18 cellular contexts compared by ENCODE assay signal in the genomic region with DNA sequence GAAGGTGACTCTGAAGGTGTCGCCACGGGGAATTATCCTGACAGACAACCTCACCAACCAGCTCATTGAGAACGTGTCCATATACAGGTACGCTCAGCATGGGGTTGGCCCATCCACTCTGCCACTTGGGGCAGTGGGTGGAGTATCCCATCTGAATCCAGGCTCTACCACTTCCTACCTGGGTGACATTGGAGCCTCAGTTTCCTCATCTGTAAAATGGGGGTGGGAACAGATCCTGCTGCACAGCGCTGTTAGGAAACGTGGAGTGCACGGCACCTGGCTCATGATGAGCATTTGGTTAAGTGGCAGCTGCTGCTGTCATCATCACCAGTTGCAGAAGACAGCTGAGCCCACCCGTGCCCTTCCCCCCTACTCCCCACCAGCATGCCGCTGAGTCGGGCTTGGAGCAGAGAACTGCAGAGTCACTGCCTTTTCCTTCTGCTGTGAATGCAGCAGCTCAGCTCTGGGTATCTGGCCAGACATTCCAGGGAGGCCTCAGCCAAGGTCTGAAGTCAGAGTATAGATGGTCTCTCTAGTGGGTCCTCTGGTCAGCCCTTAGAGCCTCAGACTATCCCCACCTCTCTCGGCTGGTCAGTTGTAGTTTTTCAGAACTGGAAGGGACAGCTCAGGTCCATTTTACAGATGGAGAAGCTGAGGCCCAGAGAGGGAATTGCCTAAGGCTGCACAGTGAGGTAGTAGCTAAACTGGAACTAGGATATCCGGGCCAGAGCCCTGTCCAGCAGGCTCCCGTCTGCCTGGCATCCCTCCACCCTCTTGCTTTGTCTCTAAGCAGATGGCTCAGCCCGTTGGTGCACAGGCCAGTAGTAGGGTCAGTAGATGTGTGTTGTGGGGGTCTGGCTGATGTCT. TPM values are rescaled to one million over a fixed set of nuclear protein-coding genes. Genes with fewer than 3 reads are reported as not detected.
DNase-seq lines count a peak whose midpoint lies in the region; ATAC-seq and TF ChIP-seq lines count a peak whose summit lies in the region.
"Had no signal": no experiment of that assay in that cellular context is flagged by ENCODE, and none has a peak within 500 bp of the region (broad histone marks: within the 10 kb centered on the region; RNA-seq: fewer than 3 reads in every experiment).

No MANE protein-coding gene starts in this region.

- H4K20me1 ChIP-seq in BLaER1: peaks cover 62% of the 10 kb centered on the region

- ATAC-seq in HG03354 (IDR thresholded peaks at IDR 0.05; ENCODE audit: poor library complexity, severe bottlenecking, unreplicated experiment): no peak
- ATAC-seq in HG03442 (IDR thresholded peaks at IDR 0.05; ENCODE audit: unreplicated experiment): no peak
- no peak for ATAC-seq in HG03108 (IDR thresholded peaks at IDR 0.05; ENCODE audit: unreplicated experiment)
- ATAC-seq: activated T-cell treated with anti-CD3 and anti-CD28 coated beads, Interleukin-2, amount 50 U/mL, for 72 hours; left lung had no signal

- peaks cover 94% of the 10 kb centered on the region for H3K4me1 ChIP-seq in BLaER1
- H3K4me1 ChIP-seq in ascending aorta: peaks cover 11 to 58% of the 10 kb centered on the region in 2 donors

- no peak overlapping the region for H3K27ac ChIP-seq in BLaER1
- H3K27ac ChIP-seq in ascending aorta: peak overlapping the region; percentile 71 to 89
- H3K27ac ChIP-seq: brain microvascular endothelial cell, left lung had no signal

- H3K36me3 ChIP-seq in BLaER1: peaks cover 39% of the 10 kb centered on the region
- peaks cover 7 to 37% of the 10 kb centered on the region in 2 donors for H3K36me3 ChIP-seq in ascending aorta
- H3K36me3 ChIP-seq: neutrophil had no signal

- H3K27me3 ChIP-seq in BLaER1 (no peaks in the 10 kb centered on the region), ascending aorta (no peaks in the 10 kb centered on the region)
- H3K27me3 ChIP-seq: brain microvascular endothelial cell, left lung, neutrophil had no signal

- H3K4me3 ChIP-seq in BLaER1 (no peak overlapping the region), ascending aorta (no peak overlapping the region)
- H3K4me3 ChIP-seq: left lung had no signal

- H3K9me3 ChIP-seq in BLaER1 (no peaks in the 10 kb centered on the region), ascending aorta (no peaks in the 10 kb centered on the region)
- H3K9me3 ChIP-seq: left lung, neutrophil had no signal

- TF ChIP-seq CTCF in ascending aorta (IDR thresholded peaks at IDR 0.05): no peak

- intact Hi-C loops in ascending aorta (cut with DNase I): no loop called here

- 0 out of 2 replicates have a peak overlapping the region, but pooled peaks have one; percentile 86 for H3K4me2 ChIP-seq in BLaER1

- DNase-seq in ELF-1 (ENCODE audit: low read depth, low spot score): peak; percentile 34
- DNase-seq in ascending aorta (ENCODE audit: low spot score in 2 of 2): no peak
- DNase-seq in myocyte (ENCODE audit: low read depth): peak; percentile 85
- no peak for DNase-seq in COR-L47 (lab: John Stamatoyannopoulos, UW)
- DNase-seq: activated T-cell treated with anti-CD3 and anti-CD28 coated beads, Interleukin-2, amount 50 U/mL, for 72 hours; brain microvascular endothelial cell; dermis blood vessel endothelial cell; DMS79 treated with DMSO at 0.1 percent for 48 hours; KBM-7; left lung; NCI-H1092 treated with DMSO at 0.1 percent for 48 hours; NCI-H2081 treated with DMSO at 0.1 percent for 48 hours; retina had no signal

- no peak overlapping the region for H3K9ac ChIP-seq in BLaER1

RNA-seq across cellular contexts. Expression of gene LDLRAP1, which starts 11.7 kb away (rescaled TPM):
- total RNA-seq in ascending aorta (75.4 TPM), myocyte (10.7 and 13.8 TPM in 2 replicates)
- polyA plus RNA-seq in myocyte (2012): 23.6 TPM

Comparison
In these comparisons a context has a peak if more than half of its experiments do, and no peak if none do; other contexts are left out.
1. DNase-seq: peak in ELF-1 (single experiment) and myocyte (single experiment); none in ascending aorta (0 of 2) and COR-L47 (single experiment).